8 cellular contexts compared by ENCODE assay signal in the genomic region with DNA sequence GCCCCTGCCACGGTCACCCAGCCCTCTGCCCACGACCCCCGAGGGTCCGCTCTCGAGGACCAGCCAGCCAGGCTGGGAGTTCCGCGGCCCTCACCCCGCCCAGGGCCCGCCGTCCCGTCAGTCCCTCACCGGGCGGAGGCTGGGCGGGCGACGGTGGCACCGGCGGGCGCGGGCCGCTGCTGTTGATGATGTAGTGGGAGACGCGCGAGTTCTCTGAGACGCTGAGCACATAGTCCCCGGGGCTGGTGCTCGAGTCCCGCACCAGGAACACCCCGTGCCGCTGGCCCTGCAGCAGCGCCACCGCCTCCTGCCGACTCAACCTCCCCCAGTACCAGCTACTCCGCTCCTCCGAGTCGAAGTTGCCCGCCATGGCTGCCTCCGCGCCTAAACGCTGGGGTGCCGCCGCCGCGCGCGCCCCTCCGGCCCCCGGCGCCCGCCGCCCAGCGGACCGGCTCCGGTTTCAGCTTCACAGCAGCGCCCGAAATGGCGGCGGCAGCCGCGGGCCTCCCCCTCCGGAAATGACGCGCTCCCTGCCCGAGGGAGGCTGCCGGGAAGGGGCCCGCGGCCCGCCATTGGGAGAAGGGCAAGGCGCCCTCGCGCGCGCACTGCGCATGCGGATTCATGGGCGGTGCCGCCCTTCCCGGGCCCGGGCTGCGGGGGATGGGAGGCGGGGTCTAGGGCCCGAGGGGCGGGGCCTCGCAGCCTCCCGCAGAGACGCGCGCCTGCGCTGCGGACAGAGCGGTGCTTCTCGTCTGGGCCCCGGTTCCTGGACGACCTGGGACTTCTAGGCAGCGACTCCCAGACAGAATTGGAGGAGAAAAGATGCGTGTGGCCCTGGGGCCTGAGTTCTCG. TPM values are rescaled to one million over a fixed set of nuclear protein-coding genes. Genes with fewer than 3 reads are reported as not detected.
DNase-seq lines count a peak whose midpoint lies in the region; ATAC-seq and TF ChIP-seq lines count a peak whose summit lies in the region.

Gene CRK (minus strand): TSS at position 485 of the 852 bp plus-strand sequence. CDS start 115 bp downstream, at position 370.

- peaks cover 10% of the 10 kb centered on the region for H3K36me3 Mint-ChIP-seq in activated naive CD4-positive, alpha-beta T cell treated with anti-CD3 and anti-CD28 coated beads, Interleukin-2, amount 10 ng/mL, durations not matched to agents 7 days and 5 days

- H3K9ac ChIP-seq in SK-N-MC (ENCODE audit: insufficient read length): peak within 1 kb of the TSS; percentile 98

- H3K4me1 Mint-ChIP-seq in activated naive CD4-positive, alpha-beta T cell treated with anti-CD3 and anti-CD28 coated beads, Interleukin-2, amount 10 ng/mL, durations not matched to agents 7 days and 5 days: peaks cover 45% of the 10 kb centered on the region

- DNase-seq in GM04503 (ENCODE audit: low read depth) (peak; percentile 65), HEK293T (ENCODE audit: extremely low spot score) (peak; percentile 99), NAMALWA (ENCODE audit: low spot score) (peak; percentile 92), SK-N-MC (ENCODE audit: low read depth, low spot score) (peak; percentile 24)
- DNase-seq in activated naive CD4-positive, alpha-beta T cell treated with anti-CD3 and anti-CD28 coated beads, Interleukin-2, amount 10 ng/mL, durations not matched to agents 7 days and 5 days: peak; percentile 98

- peaks cover 49% of the 10 kb centered on the region for H3K27me3 Mint-ChIP-seq in activated naive CD4-positive, alpha-beta T cell treated with anti-CD3 and anti-CD28 coated beads, Interleukin-2, amount 10 ng/mL, durations not matched to agents 7 days and 5 days

- H3K4me3 ChIP-seq in SK-N-MC (peak within 1 kb of the TSS; percentile 97), gastroesophageal sphincter (peak within 1 kb of the TSS; percentile 68 to 69), neutrophil (ENCODE audit: low read depth in 1 of 2, low read length in 1 of 2) (peak within 1 kb of the TSS; percentile 83 to 97)

- CTCF ChIA-PET in HEK293T (lab: Yijun Ruan, JAX): interaction anchor here (0.6 kb wide), 1 partner anchor 197 kb away, joined by 3 read pairs; no protein-coding TSS in a partner anchor
- CTCF ChIA-PET in activated naive CD4-positive, alpha-beta T cell treated with anti-CD3 and anti-CD28 coated beads, Interleukin-2, amount 10 ng/mL, durations not matched to agents 7 days and 5 days (lab: Charles Lee): no interaction called here

- H3K4me1 ChIP-seq in gastroesophageal sphincter (peaks cover 0 to 68% (median 20%) of the 10 kb centered on the region in 3 donors), neutrophil (ENCODE audit: control insufficient read depth in 1 of 2, insufficient read depth in 1 of 2, low read depth in 1 of 2, low read length in 1 of 2) (peaks cover 46 to 54% of the 10 kb centered on the region in 2 experiments)

- no peak for TF ChIP-seq EP300 in gastroesophageal sphincter (IDR thresholded peaks at IDR 0.05)

- TF ChIP-seq CTCF in gastroesophageal sphincter (IDR thresholded peaks at IDR 0.05): peak in 3 of 4 experiments; percentile 12 to 51 (median 26)
- peak; percentile 56 for TF ChIP-seq CTCF in neutrophil (IDR thresholded peaks at IDR 0.05)
- no peak for TF ChIP-seq CTCF in subcutaneous adipose tissue (IDR thresholded peaks at IDR 0.05; ENCODE audit: low read depth)

- H3K9me3 ChIP-seq in SK-N-MC (ENCODE audit: low read depth, low read length) (no peaks in the 10 kb centered on the region), gastroesophageal sphincter (no peaks in the 10 kb centered on the region), neutrophil (no peaks in the 10 kb centered on the region)

- WGBS in gastroesophageal sphincter (ENCODE audit: low coverage in 1 of 2), 2 donors: no CpG with 5 or more reads among the region's 97 CpGs

- H3K36me3 ChIP-seq in SK-N-MC (ENCODE audit: insufficient read depth, low read length): peaks cover 13% of the 10 kb centered on the region
- H3K36me3 ChIP-seq in gastroesophageal sphincter: peaks cover 0 to 10% of the 10 kb centered on the region in 2 donors
- peaks cover 15% of the 10 kb centered on the region for H3K36me3 ChIP-seq in neutrophil

- ATAC-seq in gastroesophageal sphincter: peak; percentile 96

- POLR2A ChIA-PET in HEK293T (lab: Yijun Ruan, JAX): interaction anchor here (0.6 to 1.8 kb wide), 6 partner anchors 21 to 266 kb away, joined by 3 to 5 read pairs (median 4); partner anchors contain the start of gene INPP5K

- H3K27me3 ChIP-seq in gastroesophageal sphincter (no peaks in the 10 kb centered on the region), neutrophil (peaks cover 29% of the 10 kb centered on the region)

- TF ChIP-seq POLR2A in gastroesophageal sphincter (IDR thresholded peaks at IDR 0.05): peak; percentile 94

- peak within 1 kb of the TSS; percentile 91 for H3K27ac Mint-ChIP-seq in activated naive CD4-positive, alpha-beta T cell treated with anti-CD3 and anti-CD28 coated beads, Interleukin-2, amount 10 ng/mL, durations not matched to agents 7 days and 5 days

- H3K4me3 Mint-ChIP-seq in activated naive CD4-positive, alpha-beta T cell treated with anti-CD3 and anti-CD28 coated beads, Interleukin-2, amount 10 ng/mL, durations not matched to agents 7 days and 5 days: peak within 1 kb of the TSS; percentile 91

- H3K27ac ChIP-seq in SK-N-MC (peak within 1 kb of the TSS; percentile 93), gastroesophageal sphincter (peak within 1 kb of the TSS; percentile 75 to 97 (median 94)), neutrophil (peak within 1 kb of the TSS; percentile 99)

- H3K9me3 Mint-ChIP-seq in activated naive CD4-positive, alpha-beta T cell treated with anti-CD3 and anti-CD28 coated beads, Interleukin-2, amount 10 ng/mL, durations not matched to agents 7 days and 5 days: no peaks in the 10 kb centered on the region

TF ChIP-seq in HEK293T, 16 proteins besides CTCF, POLR2A, EP300 and RAD21:
- no peak for TF ChIP-seq L3MBTL2 (conservative IDR thresholded peaks at IDR 0.05)
- no peak for TF ChIP-seq FOXK2 (IDR thresholded peaks at IDR 0.05)
- TF ChIP-seq FOXM1 (IDR thresholded peaks at IDR 0.05; ENCODE audit: borderline replicate concordance): no peak
- no peak for TF ChIP-seq ARNT (IDR thresholded peaks at IDR 0.05)
- no peak for TF ChIP-seq ELF4 (IDR thresholded peaks at IDR 0.05)
- no peak; the same call in 1 of the 2 replicates for TF ChIP-seq LEF1 (IDR thresholded peaks at IDR 0.05; ENCODE audit: borderline replicate concordance)
- TF ChIP-seq CTBP1 (IDR thresholded peaks at IDR 0.05; ENCODE audit: borderline replicate concordance): no peak
- TF ChIP-seq SUZ12 (IDR thresholded peaks at IDR 0.05): no peak
- TF ChIP-seq TARDBP (IDR thresholded peaks at IDR 0.05): no peak
- no peak for TF ChIP-seq FOXA1 (IDR thresholded peaks at IDR 0.05)
- TF ChIP-seq ZNF384 (IDR thresholded peaks at IDR 0.05): no peak

RNA-seq across cellular contexts. Expression of gene CRK, which starts in this region (rescaled TPM):
- total RNA-seq in gastroesophageal sphincter (10 to 100 TPM; 72.7 to 98.4 (median 77.2) TPM), subcutaneous adipose tissue (100 to 1,000 TPM in 1 of 4 donors, 10 to 100 TPM in 3; 74.5 to 111 (median 90.6) TPM)

Comparison
In these comparisons a context has a peak if more than half of its experiments do, and no peak if none do; other contexts are left out.
1. Peak in every context shown above with its lines: DNase-seq, ATAC-seq, H3K4me3 ChIP-seq and H3K27ac ChIP-seq.
2. DNase-seq: peak in every context shown above with its lines; median percentile 99 in HEK293T; 98 in activated naive CD4-positive, alpha-beta T cell treated with anti-CD3 and anti-CD28 coated beads, Interleukin-2, amount 10 ng/mL, durations not matched to agents 7 days and 5 days; 92 in NAMALWA; 65 in GM04503; 24 in SK-N-MC.